26 cellular contexts compared by ENCODE assay signal in genomic region chr15:96300808-96301207, GRCh38. TPM values are rescaled to one million over a fixed set of nuclear protein-coding genes. Genes with fewer than 3 reads are reported as not detected.
"Had no signal": no experiment of that assay in that cellular context is flagged by ENCODE, and none has a peak within 500 bp of the region (broad histone marks: within the 10 kb centered on the region; RNA-seq: fewer than 3 reads in every experiment).

No MANE protein-coding gene starts in this region.

- H3K9me3 ChIP-seq: mucosa of descending colon, testis had no signal

- H3K4me3 ChIP-seq: esophagus squamous epithelium, mucosa of descending colon, SK-N-MC, testis had no signal

- H3K27ac ChIP-seq: esophagus squamous epithelium, SK-N-MC, testis had no signal

- H3K36me3 ChIP-seq: esophagus squamous epithelium, stomach had no signal

- H3K27me3 ChIP-seq: esophagus squamous epithelium, stomach, testis had no signal

- DNase-seq: activated CD4-positive, alpha-beta T cell treated with anti-CD3 and anti-CD28 coated beads for 36 hours; activated CD8-positive, alpha-beta T cell treated with anti-CD3 and anti-CD28 coated beads for 36 hours; activated naive CD4-positive, alpha-beta T cell; activated naive CD8-positive, alpha-beta T cell treated with anti-CD3 and anti-CD28 coated beads for 36 hours; activated T-cell treated with anti-CD3 and anti-CD28 coated beads, Interleukin-2, amount 50 U/mL, for 1 hour; amniotic stem cell; effector CD8-positive, alpha-beta T cell; esophagus squamous epithelium; foreskin fibroblast; glutamatergic neuron; hypothalamus; islet precursor cell; mesenchymal stem cell; mucosa of descending colon; natural killer cell; posterior cingulate gyrus; retina; small intestine; stimulated activated CD4-positive, alpha-beta T cell treated with anti-CD3 and anti-CD28 coated beads, Interleukin-4, amount 100 ng/mL, for 1 hour; stomach; testis had no signal

- H3K4me1 ChIP-seq: esophagus squamous epithelium, testis had no signal

- ATAC-seq: activated CD4-positive, alpha-beta T cell treated with anti-CD3 and anti-CD28 coated beads for 36 hours; activated CD8-positive, alpha-beta T cell treated with anti-CD3 and anti-CD28 coated beads for 36 hours; activated T-helper 17 cell treated with anti-CD3 and anti-CD28 coated beads, Interleukin-2, amount 50 U/mL, for 72 hours; mucosa of descending colon; natural killer cell; stimulated activated effector memory CD8-positive, alpha-beta T cell treated with anti-CD3 and anti-CD28 coated beads, Interleukin-12 subunit alpha, Interleukin-12 subunit beta, amount 100 ng/mL, for 72 hours; WTC11 had no signal

RNA-seq across cellular contexts. Expression of gene NR2F2, which starts 29.7 kb away (rescaled TPM):
- total RNA-seq: activated CD4-positive, alpha-beta T cell treated with anti-CD3 and anti-CD28 coated beads for 36 hours; activated CD8-positive, alpha-beta T cell treated with anti-CD3 and anti-CD28 coated beads for 36 hours; activated naive CD8-positive, alpha-beta T cell treated with anti-CD3 and anti-CD28 coated beads for 36 hours; activated T-helper 17 cell treated with anti-CD3 and anti-CD28 coated beads, Interleukin-2, amount 50 U/mL, for 72 hours; natural killer cell; T-helper 2 cell treated with Interferon-gamma antibody and Interleukin-4, amounts not matched to agents 100 ng/mL and 5 ng/mL, for 36 hours had no signal
